In the genomic region with DNA sequence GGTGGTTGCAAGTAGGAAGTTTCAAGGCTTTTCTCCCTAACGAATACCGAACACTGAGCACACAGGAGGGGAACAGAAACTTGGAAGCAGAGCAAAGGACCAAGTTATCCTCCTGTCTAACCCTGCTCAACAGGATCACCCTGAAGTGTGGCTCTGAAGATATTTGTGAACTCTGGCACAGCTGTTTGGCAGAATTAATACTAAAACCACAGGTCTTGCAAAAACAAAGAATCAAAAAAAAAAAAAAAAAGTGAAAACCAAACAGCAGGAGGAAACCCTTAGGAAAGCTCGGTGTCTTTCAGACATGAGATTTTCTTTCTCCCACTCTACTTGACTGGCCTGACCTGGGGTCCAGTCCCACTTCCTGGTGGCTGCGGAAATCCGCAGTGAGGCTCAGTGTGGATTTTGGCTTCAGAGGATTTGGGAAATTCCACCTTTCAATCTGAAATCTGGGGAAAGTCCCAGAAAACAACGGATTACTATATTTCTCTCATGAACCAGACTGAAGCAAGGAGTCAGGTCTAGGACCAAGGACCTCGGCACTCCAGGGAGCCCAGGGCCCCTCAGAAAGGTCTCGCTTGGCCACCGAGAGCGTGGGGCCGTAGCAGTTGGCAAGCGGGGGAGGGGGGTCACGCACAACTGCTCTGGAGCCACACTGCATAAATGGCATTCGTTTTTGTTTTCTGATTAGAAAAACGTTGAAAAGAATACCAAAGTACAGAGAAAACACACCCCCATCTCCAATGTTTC, we compare ENCODE assay signal across 8 cellular contexts. TPM values are rescaled to one million over a fixed set of nuclear protein-coding genes. Genes with fewer than 3 reads are reported as not detected.
DNase-seq lines count a peak whose midpoint lies in the region; ATAC-seq and TF ChIP-seq lines count a peak whose summit lies in the region.

No MANE protein-coding gene starts in this region.

- peak; percentile 39 for DNase-seq in EL
- DNase-seq in activated naive CD8-positive, alpha-beta T cell treated with anti-CD3 and anti-CD28 coated beads for 36 hours, result no peak
- peak in 2 of 3 donors; percentile 61 to 64 for DNase-seq in right cardiac atrium
- DNase-seq in retina, result peak; percentile 57
- no peak for DNase-seq in NCI-H1694 (lab: John Stamatoyannopoulos, UW)

- peaks cover 69% of the 10 kb centered on the region for H3K4me1 Mint-ChIP-seq in activated naive CD8-positive, alpha-beta T cell treated with anti-CD3 and anti-CD28 coated beads for 36 hours

- intact Hi-C loops in right cardiac atrium (cut with DNase I), result no loop called here

- H3K9me3 Mint-ChIP-seq in activated naive CD8-positive, alpha-beta T cell treated with anti-CD3 and anti-CD28 coated beads for 36 hours, result peaks cover 18% of the 10 kb centered on the region

- H3K27ac ChIP-seq in KMS-11 (peak overlapping the region; percentile 87), right cardiac atrium (ENCODE audit: low read length) (peak overlapping the region; percentile 19)

- WGBS in right cardiac atrium, result 1% methylated on average over 15 of the region's 15 CpGs

- no peaks in the 10 kb centered on the region for H3K9me3 ChIP-seq in right cardiac atrium (ENCODE audit: control insufficient read depth, low read length)

- no peak overlapping the region for H3K4me3 ChIP-seq in KMS-11 (IDR thresholded peaks at IDR 0.05; ENCODE audit: insufficient read depth, low read depth, low read length)
- peak overlapping the region; percentile 84 for H3K4me3 ChIP-seq in right cardiac atrium (ENCODE audit: low read length)

- no peak for TF ChIP-seq CTCF in KMS-11 (conservative IDR thresholded peaks at IDR 0.05; ENCODE audit: low read depth, low read length)

- peak overlapping the region; percentile 90 for H3K27ac Mint-ChIP-seq in activated naive CD8-positive, alpha-beta T cell treated with anti-CD3 and anti-CD28 coated beads for 36 hours

- no peaks in the 10 kb centered on the region for H3K27me3 Mint-ChIP-seq in activated naive CD8-positive, alpha-beta T cell treated with anti-CD3 and anti-CD28 coated beads for 36 hours

- H3K79me2 ChIP-seq in KMS-11 (ENCODE audit: insufficient read depth, low read depth), result peaks cover 74% of the 10 kb centered on the region

- peak overlapping the region; percentile 98 for H3K4me3 Mint-ChIP-seq in activated naive CD8-positive, alpha-beta T cell treated with anti-CD3 and anti-CD28 coated beads for 36 hours

- H3K36me3 ChIP-seq in KMS-11 (ENCODE audit: insufficient read depth), result no peaks in the 10 kb centered on the region

- peak overlapping the region; percentile 89 for H3K9ac ChIP-seq in KMS-11

- ATAC-seq in right cardiac atrium (peak; percentile 54 to 58), GM18858 (IDR thresholded peaks at IDR 0.05; ENCODE audit: unreplicated experiment) (no peak), HG03097 (IDR thresholded peaks at IDR 0.05; ENCODE audit: low FRiP score, unreplicated experiment) (no peak)

- 0 out of 2 replicates have a peak, but pooled peaks cover 4% of the 10 kb centered on the region for H4K20me1 ChIP-seq in KMS-11 (ENCODE audit: insufficient read depth)

- H3K4me1 ChIP-seq in KMS-11 (ENCODE audit: low read depth, poor library complexity, severe bottlenecking), result peaks cover 76% of the 10 kb centered on the region
- no peaks in the 10 kb centered on the region for H3K4me1 ChIP-seq in right cardiac atrium (ENCODE audit: control insufficient read depth, insufficient read depth, low read length)

- peak overlapping the region; percentile 60; the same call in 1 of the 2 replicates for H2AFZ ChIP-seq in KMS-11 (ENCODE audit: low read depth)

- H3K27me3 ChIP-seq in KMS-11 (ENCODE audit: insufficient read depth, low read depth), result no peaks in the 10 kb centered on the region
- no peaks in the 10 kb centered on the region for H3K27me3 ChIP-seq in right cardiac atrium (ENCODE audit: control insufficient read depth, insufficient read depth)

- H3K36me3 Mint-ChIP-seq in activated naive CD8-positive, alpha-beta T cell treated with anti-CD3 and anti-CD28 coated beads for 36 hours, result peaks cover 59% of the 10 kb centered on the region

- peak overlapping the region; percentile 85 for H3K4me2 ChIP-seq in KMS-11

RNA-seq across cellular contexts. Expression of a gene that starts 0.9 kb away (rescaled TPM):
- 10 to 100 TPM; 45.6 to 49.2 TPM for total RNA-seq in activated naive CD8-positive, alpha-beta T cell treated with anti-CD3 and anti-CD28 coated beads for 36 hours
- 10 to 100 TPM; 11.6 to 35.9 (median 25.9) TPM for total RNA-seq in right cardiac atrium
- 14.5 TPM for polyA plus RNA-seq in right cardiac atrium

RNA-seq across cellular contexts. Expression of a gene that starts 12.3 kb away (rescaled TPM):
- 10 to 100 TPM; 14.0 to 14.7 TPM for total RNA-seq in activated naive CD8-positive, alpha-beta T cell treated with anti-CD3 and anti-CD28 coated beads for 36 hours
- 1 to 10 TPM; 7.7 to 8.9 (median 8.2) TPM for total RNA-seq in right cardiac atrium
- 2.6 TPM for polyA plus RNA-seq in right cardiac atrium

RNA-seq across cellular contexts. Expression of a gene that starts 53.2 kb away (rescaled TPM):
- 10 to 100 TPM; 19.1 to 22.4 TPM for total RNA-seq in activated naive CD8-positive, alpha-beta T cell treated with anti-CD3 and anti-CD28 coated beads for 36 hours
- total RNA-seq in right cardiac atrium, result 10 to 100 TPM in 3 of 4 donors, 1 to 10 TPM in 1; 9.8 to 11.6 (median 10.9) TPM
- 6.1 TPM for polyA plus RNA-seq in right cardiac atrium

Comparison
In these comparisons a context has a peak if more than half of its experiments do, and no peak if none do; other contexts are left out.
1. DNase-seq: peak in EL (single experiment), right cardiac atrium (2 of 3) and retina (single experiment); none in activated naive CD8-positive, alpha-beta T cell treated with anti-CD3 and anti-CD28 coated beads for 36 hours (single experiment) and NCI-H1694 (single experiment).
2. ATAC-seq: peak in right cardiac atrium (2 of 2); none in GM18858 (single experiment) and HG03097 (single experiment).